In genomic region chr1:213883618-213884017, GRCh38 we compare ENCODE assay signal across 22 cellular contexts.
"Had no signal": no experiment of that assay in that cellular context is flagged by ENCODE, and none has a peak within 500 bp of the region (broad histone marks: within the 10 kb centered on the region; RNA-seq: fewer than 3 reads in every experiment).

No MANE protein-coding gene starts in this region.

- H3K4me1 Mint-ChIP-seq: immature natural killer cell had no signal

- H3K27me3 Mint-ChIP-seq: activated CD4-positive, alpha-beta T cell treated with anti-CD3 and anti-CD28 coated beads, Interleukin-2, amount 10 ng/mL, durations not matched to agents 7 days and 5 days; stimulated activated naive CD8-positive, alpha-beta T cell treated with anti-CD3 and anti-CD28 coated beads, Interleukin-15, Interleukin-2, amounts not matched to agents 100 ng/mL and 50 ng/mL, for 24 hours had no signal

- DNase-seq: activated CD4-positive, alpha-beta T cell treated with anti-CD3 and anti-CD28 coated beads, Interleukin-2, amount 10 ng/mL, durations not matched to agents 7 days and 5 days; activated CD8-positive, alpha-beta memory T cell treated with anti-CD3 and anti-CD28 coated beads, Interleukin-2, amount 50 U/mL, for 4 hours; activated effector memory CD4-positive, alpha-beta T cell treated with anti-CD3 and anti-CD28 coated beads, Interleukin-2, amount 50 U/mL, for 16 hours; activated T-cell treated with anti-CD3 and anti-CD28 coated beads, Interleukin-2, amount 50 U/mL, for 48 hours; adrenal gland; cerebellar nuclear complex; cortex of kidney; effector CD4-positive, alpha-beta T cell; heart left ventricle; immature natural killer cell; kidney glomerular epithelial cell; left ventricle myocardium superior; occipital lobe; posterior cingulate gyrus; upper lobe of left lung had no signal

- H3K36me3 Mint-ChIP-seq: immature natural killer cell had no signal

- ATAC-seq: activated CD4-positive, CD25-positive, alpha-beta regulatory T cell treated with anti-CD3 and anti-CD28 coated beads, Interleukin-2, amount 50 U/mL, for 24 hours; esophagus mucosa; gastroesophageal sphincter; heart left ventricle; left ventricle myocardium superior had no signal

- H3K27ac Mint-ChIP-seq: activated CD4-positive, alpha-beta T cell treated with anti-CD3 and anti-CD28 coated beads, Interleukin-2, amount 10 ng/mL, durations not matched to agents 7 days and 5 days; immature natural killer cell; stimulated activated naive CD8-positive, alpha-beta T cell treated with anti-CD3 and anti-CD28 coated beads, Interleukin-15, Interleukin-2, amounts not matched to agents 100 ng/mL and 50 ng/mL, for 24 hours had no signal

- H3K4me3 Mint-ChIP-seq: activated CD4-positive, alpha-beta T cell treated with anti-CD3 and anti-CD28 coated beads, Interleukin-2, amount 10 ng/mL, durations not matched to agents 7 days and 5 days; immature natural killer cell; stimulated activated naive CD8-positive, alpha-beta T cell treated with anti-CD3 and anti-CD28 coated beads, Interleukin-15, Interleukin-2, amounts not matched to agents 100 ng/mL and 50 ng/mL, for 24 hours had no signal

- H3K27ac ChIP-seq: adrenal gland, breast epithelium, gastroesophageal sphincter, heart left ventricle, thoracic aorta, upper lobe of left lung had no signal

- H3K9me3 Mint-ChIP-seq: activated CD4-positive, alpha-beta T cell treated with anti-CD3 and anti-CD28 coated beads, Interleukin-2, amount 10 ng/mL, durations not matched to agents 7 days and 5 days; activated naive CD4-positive, alpha-beta T cell treated with anti-CD3 and anti-CD28 coated beads, Interleukin-2, amount 50 U/mL, for 72 hours; immature natural killer cell; stimulated activated naive CD8-positive, alpha-beta T cell treated with anti-CD3 and anti-CD28 coated beads, Interleukin-15, Interleukin-2, amounts not matched to agents 100 ng/mL and 50 ng/mL, for 24 hours had no signal
